8 cellular contexts compared by ENCODE assay signal in the genomic region with DNA sequence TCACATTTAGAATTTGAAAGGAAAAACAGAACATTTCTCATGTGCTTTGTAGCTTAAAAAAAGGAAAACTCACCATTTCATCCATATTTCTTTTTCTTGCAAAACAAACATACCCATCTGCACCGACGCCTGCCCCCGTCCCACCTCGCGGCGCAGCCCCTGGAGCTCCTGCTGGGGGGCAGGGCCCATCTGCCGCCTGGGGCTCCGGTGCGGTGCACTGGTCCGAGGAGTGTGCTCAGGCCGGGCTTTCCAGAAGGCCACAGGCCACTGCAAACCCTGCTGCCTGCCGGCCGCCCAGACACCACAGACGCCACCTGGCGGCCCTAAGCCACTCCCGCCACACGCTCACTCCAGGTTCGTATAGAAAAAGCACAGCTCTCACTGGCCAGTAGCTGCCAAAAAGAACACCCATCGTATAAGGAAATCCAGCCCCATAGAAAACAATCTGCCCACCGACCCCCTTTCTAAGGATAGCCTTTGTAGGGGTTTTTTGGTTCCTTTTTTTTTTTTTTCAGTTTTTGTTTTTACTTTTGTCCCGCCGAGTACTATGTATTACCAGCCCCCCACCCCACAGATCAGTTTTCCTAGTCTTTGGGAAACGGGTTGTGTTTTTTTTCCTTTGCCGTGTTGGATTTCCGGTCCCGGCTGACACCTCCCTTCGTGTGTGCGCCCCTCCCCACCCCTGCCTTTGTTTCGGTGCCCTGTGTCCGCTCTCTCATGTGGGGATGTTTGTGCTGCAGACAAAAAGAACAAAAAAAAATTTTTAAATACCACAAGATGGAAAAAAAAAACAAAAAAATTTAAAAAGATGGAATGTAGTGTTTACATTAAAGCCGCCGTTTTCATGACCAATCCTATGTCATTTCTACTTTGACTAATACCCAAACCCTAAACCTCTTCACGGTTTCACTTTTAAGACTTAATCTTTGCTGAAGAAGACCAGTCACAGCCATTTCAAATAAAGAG.
A peak's percentile ranks its signal among the peaks of the same experiment; 100 is the strongest.
DNase-seq lines count a peak whose midpoint lies in the region; ATAC-seq and TF ChIP-seq lines count a peak whose summit lies in the region.

No MANE protein-coding gene starts in this region.

- ATAC-seq in HG02610 (IDR thresholded peaks at IDR 0.05; ENCODE audit: unreplicated experiment) = peak; percentile 85
- peak; percentile 82 to 88 for ATAC-seq in activated CD4-positive, CD25-positive, alpha-beta regulatory T cell treated with anti-CD3 and anti-CD28 coated beads, Interleukin-2, amount 50 U/mL, for 24 hours

- TF ChIP-seq CTCF in GM12873 (IDR thresholded peaks at IDR 0.05; ENCODE audit: insufficient read depth, low read depth, low read length, missing control alignments) (peak; percentile 88), NB4 (IDR thresholded peaks at IDR 0.05; ENCODE audit: low read depth, low read length) (peak; percentile 93), kidney epithelial cell (IDR thresholded peaks at IDR 0.05; ENCODE audit: insufficient read depth, low read length, poor library complexity, severe bottlenecking) (peak; percentile 97)

- peak overlapping the region; percentile 60 for H3K27ac ChIP-seq in cingulate gyrus (ENCODE audit: low read depth, low read length)

- TF ChIP-seq POLR2A in NB4 (IDR thresholded peaks at IDR 0.05; ENCODE audit: extremely low read depth, insufficient read length) = no peak

- H3K36me3 ChIP-seq in kidney epithelial cell (ENCODE audit: control insufficient read depth, insufficient read depth, low read length) = no peaks in the 10 kb centered on the region

- DNase-seq in NB4 (ENCODE audit: low read depth) (peak; percentile 83), kidney epithelial cell (ENCODE audit: low read depth) (peak; percentile 50), NCI-H345 (lab: John Stamatoyannopoulos, UW) (no peak)
- DNase-seq in stimulated activated CD4-positive, alpha-beta T cell treated with anti-CD3 and anti-CD28 coated beads, Interleukin-15, amount 100 ng/mL, for 24 hours = peak; percentile 69

- H3K4me3 ChIP-seq in NB4 (ENCODE audit: low read depth, low read length) (no peak overlapping the region), kidney epithelial cell (ENCODE audit: low read depth, low read length) (peak overlapping the region; percentile 20)

- H3K27me3 ChIP-seq in kidney epithelial cell (ENCODE audit: control insufficient read depth, insufficient read depth, low read length) = peaks cover 5% of the 10 kb centered on the region
